8 cellular contexts compared by ENCODE assay signal in the genomic region with DNA sequence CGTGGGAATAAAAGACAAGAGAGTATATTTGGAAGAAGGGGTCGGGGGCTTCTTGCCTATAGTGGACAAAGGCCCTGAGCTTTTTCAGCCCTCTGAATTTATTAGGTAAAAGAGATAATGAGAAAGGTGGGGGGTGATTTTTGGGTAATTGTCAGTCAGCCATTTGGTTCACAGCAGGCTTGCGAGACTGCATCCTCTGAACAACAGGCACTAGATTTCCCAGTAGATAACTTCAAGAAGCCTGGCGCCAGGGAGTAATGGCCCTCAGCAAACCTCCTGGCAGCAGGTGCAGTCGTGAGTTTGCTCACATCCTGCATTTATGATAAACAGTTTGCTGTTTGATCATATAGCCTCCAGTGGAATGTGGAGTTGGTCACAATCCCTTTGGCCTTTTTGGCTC.
"Had no signal": no experiment of that assay in that cellular context is flagged by ENCODE, and none has a peak within 500 bp of the region (broad histone marks: within the 10 kb centered on the region; RNA-seq: fewer than 3 reads in every experiment).

No MANE protein-coding gene starts in this region.

- FAIRE-seq: HepG2, HTR-8/SVneo, K562 had no signal

- H3K27ac ChIP-seq: HL-60 had no signal

- H3K4me3 ChIP-seq: K562 had no signal

- ATAC-seq: HepG2, K562 had no signal

- H3K27me3 Mint-ChIP-seq: IgD-negative memory B cell had no signal

- DNase-seq: IMR-90, KBM-7, KG1 had no signal
